ENCODE assay signal across 1 cellular context in the genomic region with DNA sequence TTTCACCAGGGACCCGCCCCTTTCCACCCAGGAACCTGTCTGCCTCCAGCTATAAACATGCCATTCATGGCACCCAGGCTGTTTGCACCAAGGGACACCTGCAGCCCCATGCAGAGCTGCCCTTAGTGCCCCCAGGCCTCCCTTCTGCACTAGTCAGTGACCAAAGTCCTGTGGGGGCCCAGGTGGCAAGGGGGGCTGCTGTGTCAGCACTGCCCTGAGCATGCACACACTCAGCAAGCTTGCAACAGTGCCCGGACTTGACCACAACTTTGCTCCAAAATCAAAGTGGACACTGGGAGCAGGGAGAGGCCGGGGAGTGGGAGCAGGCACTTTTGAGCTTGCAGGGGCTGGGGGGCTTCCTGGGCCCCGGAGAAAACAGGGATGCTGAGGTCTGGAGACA.
TF ChIP-seq lines count a peak whose summit lies in the region.

No MANE protein-coding gene starts in this region.

TF ChIP-seq in GM23338, 12 proteins besides CTCF, POLR2A, EP300 and RAD21 (continued from another document):
- TF ChIP-seq REST (IDR thresholded peaks at IDR 0.05; ENCODE audit: unreplicated experiment) (no peak), ZNF114 (CRISPR knock-in tag; IDR thresholded peaks at IDR 0.05) (no peak), EZH2 (IDR thresholded peaks at IDR 0.05; ENCODE audit: low read depth, unreplicated experiment) (no peak), JUNB (IDR thresholded peaks at IDR 0.05; ENCODE audit: unreplicated experiment) (no peak), STAT1 (IDR thresholded peaks at IDR 0.05; ENCODE audit: unreplicated experiment) (no peak), CREB1 (CRISPR knock-in tag; IDR thresholded peaks at IDR 0.05; ENCODE audit: low read depth) (no peak)
